In the genomic region with DNA sequence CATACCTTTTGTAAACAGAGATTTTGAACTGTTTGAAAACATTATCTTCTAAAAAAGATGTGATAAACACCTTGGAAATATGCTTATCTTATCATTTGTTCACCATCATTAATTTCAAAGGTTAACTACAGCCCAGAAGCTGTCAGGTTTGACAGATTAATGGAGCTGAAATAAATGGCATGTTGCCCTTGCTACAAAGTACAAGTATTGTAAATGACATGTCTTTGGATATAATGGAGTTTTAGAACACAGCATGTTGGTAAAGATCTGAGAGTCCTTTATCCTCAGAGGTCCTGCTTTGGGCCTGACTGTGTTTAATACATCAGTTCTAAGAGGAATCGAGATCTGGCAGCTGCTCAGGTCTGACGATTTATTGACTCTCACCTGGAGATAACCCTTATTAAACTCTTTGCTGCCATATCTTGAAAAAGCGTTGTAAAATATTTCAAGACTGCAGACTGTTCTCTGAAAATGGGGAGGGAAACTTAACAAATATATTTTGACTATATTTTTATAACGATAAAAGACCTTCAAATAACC, we compare ENCODE assay signal across 1 cellular context.
TF ChIP-seq lines count a peak whose summit lies in the region.

No MANE protein-coding gene starts in this region.

TF ChIP-seq in SK-N-SH, 30 proteins besides CTCF, POLR2A, EP300 and RAD21 (continued from another document):
- TF ChIP-seq, protein P1, sequence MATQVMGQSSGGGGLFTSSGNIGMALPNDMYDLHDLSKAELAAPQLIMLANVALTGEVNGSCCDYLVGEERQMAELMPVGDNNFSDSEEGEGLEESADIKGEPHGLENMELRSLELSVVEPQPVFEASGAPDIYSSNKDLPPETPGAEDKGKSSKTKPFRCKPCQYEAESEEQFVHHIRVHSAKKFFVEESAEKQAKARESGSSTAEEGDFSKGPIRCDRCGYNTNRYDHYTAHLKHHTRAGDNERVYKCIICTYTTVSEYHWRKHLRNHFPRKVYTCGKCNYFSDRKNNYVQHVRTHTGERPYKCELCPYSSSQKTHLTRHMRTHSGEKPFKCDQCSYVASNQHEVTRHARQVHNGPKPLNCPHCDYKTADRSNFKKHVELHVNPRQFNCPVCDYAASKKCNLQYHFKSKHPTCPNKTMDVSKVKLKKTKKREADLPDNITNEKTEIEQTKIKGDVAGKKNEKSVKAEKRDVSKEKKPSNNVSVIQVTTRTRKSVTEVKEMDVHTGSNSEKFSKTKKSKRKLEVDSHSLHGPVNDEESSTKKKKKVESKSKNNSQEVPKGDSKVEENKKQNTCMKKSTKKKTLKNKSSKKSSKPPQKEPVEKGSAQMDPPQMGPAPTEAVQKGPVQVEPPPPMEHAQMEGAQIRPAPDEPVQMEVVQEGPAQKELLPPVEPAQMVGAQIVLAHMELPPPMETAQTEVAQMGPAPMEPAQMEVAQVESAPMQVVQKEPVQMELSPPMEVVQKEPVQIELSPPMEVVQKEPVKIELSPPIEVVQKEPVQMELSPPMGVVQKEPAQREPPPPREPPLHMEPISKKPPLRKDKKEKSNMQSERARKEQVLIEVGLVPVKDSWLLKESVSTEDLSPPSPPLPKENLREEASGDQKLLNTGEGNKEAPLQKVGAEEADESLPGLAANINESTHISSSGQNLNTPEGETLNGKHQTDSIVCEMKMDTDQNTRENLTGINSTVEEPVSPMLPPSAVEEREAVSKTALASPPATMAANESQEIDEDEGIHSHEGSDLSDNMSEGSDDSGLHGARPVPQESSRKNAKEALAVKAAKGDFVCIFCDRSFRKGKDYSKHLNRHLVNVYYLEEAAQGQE (IDR thresholded peaks at IDR 0.05; ENCODE audit: low read depth, low read length) = no peak
- TF ChIP-seq NFIC (IDR thresholded peaks at IDR 0.05; ENCODE audit: borderline replicate concordance) (no peak), RXRA (IDR thresholded peaks at IDR 0.05; ENCODE audit: borderline replicate concordance, low read depth) (no peak), EZH2phosphoT487 (IDR thresholded peaks at IDR 0.05; ENCODE audit: borderline replicate concordance, low read depth) (no peak), GABPA (IDR thresholded peaks at IDR 0.05; ENCODE audit: low read depth) (no peak)
TF ChIP-seq in SK-N-SH: peak in this region for 0.
